Comparison of ENCODE assay signal across 8 cellular contexts in the genomic region with DNA sequence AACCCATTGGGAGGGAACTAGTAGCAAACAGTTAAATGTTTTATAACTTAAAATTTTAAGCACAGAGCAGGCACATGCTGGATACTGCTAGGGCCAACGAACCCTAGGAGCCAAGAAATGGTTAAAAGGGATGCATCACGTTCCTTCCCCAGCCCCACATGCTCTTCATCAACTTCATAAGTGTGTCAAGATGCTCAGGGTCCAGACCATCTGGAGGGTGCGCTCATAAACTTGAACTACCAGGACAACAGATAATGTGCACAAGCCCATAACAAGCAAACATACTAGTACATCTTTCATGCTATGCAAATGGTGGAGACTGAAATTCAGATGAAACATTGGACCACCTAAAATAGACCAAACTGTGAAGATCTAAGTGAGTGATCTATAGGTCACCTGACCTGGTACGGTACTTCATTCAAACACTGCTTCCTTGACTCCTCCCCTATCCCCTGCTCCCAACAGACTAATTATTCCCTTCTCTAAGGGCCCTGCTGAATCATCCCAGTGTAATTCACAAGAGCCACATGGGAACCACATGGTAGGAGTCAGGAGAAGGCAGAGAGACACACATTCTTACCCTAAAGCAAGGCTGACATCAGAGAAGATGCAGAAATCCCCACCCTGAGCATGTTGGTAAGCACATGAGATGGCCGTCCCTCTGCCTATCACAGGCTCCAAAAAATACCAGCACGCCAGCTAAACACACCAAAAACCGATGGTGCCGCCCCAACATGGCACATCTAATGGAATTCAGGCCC.
DNase-seq lines count a peak whose midpoint lies in the region; ATAC-seq, FAIRE-seq and TF ChIP-seq lines count a peak whose summit lies in the region.

No MANE protein-coding gene starts in this region.

- H3K4me3 ChIP-seq in keratinocyte (ENCODE audit: control insufficient read depth in 2 of 3, extremely low read depth in 1 of 3, insufficient read depth in 2 of 3, low read depth in 1 of 3, low read length in 3 of 3) (peak overlapping the region in 1 of 3 experiments; percentile 12), Caco-2 (ENCODE audit: low read depth, low read length) (no peak overlapping the region)

- H3K4me3 Mint-ChIP-seq in HFFc6 (peak overlapping the region; percentile 74), Caco-2 (ENCODE audit: unreplicated experiment) (no peak overlapping the region)
- peak overlapping the region; percentile 97 for H3K4me3 Mint-ChIP-seq in activated naive CD4-positive, alpha-beta T cell treated with anti-CD3 and anti-CD28 coated beads, Interleukin-2, amount 50 U/mL, for 24 hours

- H3K36me3 Mint-ChIP-seq in HFFc6 (ENCODE audit: low read depth) (peaks cover 45% of the 10 kb centered on the region), Caco-2 (ENCODE audit: insufficient read depth, unreplicated experiment) (peaks cover 7% of the 10 kb centered on the region)
- peaks cover 8% of the 10 kb centered on the region for H3K36me3 Mint-ChIP-seq in activated naive CD4-positive, alpha-beta T cell treated with anti-CD3 and anti-CD28 coated beads, Interleukin-2, amount 50 U/mL, for 24 hours

- H3K36me3 ChIP-seq in keratinocyte (ENCODE audit: control insufficient read depth in 2 of 2, extremely low read depth in 1 of 2, insufficient read depth in 2 of 2, low read length in 2 of 2) = peaks cover 6 to 40% of the 10 kb centered on the region in 2 experiments
- H3K36me3 ChIP-seq in Caco-2 (ENCODE audit: control insufficient read depth, insufficient read depth, low read length) = no peaks in the 10 kb centered on the region

- BruUV-seq in Caco-2 (replicated peaks; lab: Mats Ljungman, UMichigan) = no TSS peak

- H3K27me3 ChIP-seq in keratinocyte (ENCODE audit: control insufficient read depth, extremely low read depth, insufficient read depth, low read length) = no peaks in the 10 kb centered on the region
- H3K27me3 ChIP-seq in Caco-2 (replicated peaks; ENCODE audit: control insufficient read depth, insufficient read depth, low read length) = no peaks in the 10 kb centered on the region

- intact Hi-C loops in Caco-2 (cut with micrococcal nuclease; ENCODE audit: unreplicated experiment) = no loop called here

- H3K4me1 Mint-ChIP-seq in HFFc6 (ENCODE audit: low read depth) = peaks cover 100% of the 10 kb centered on the region
- peaks cover 92% of the 10 kb centered on the region for H3K4me1 Mint-ChIP-seq in activated naive CD4-positive, alpha-beta T cell treated with anti-CD3 and anti-CD28 coated beads, Interleukin-2, amount 50 U/mL, for 24 hours
- peaks cover 9% of the 10 kb centered on the region for H3K4me1 Mint-ChIP-seq in Caco-2 (ENCODE audit: low read depth, unreplicated experiment)

- peak overlapping the region; percentile 45 for H3K4me2 ChIP-seq in keratinocyte (ENCODE audit: control insufficient read depth, extremely low read depth, insufficient read depth, low read depth, low read length)

- no peak overlapping the region for H2AFZ ChIP-seq in keratinocyte (ENCODE audit: control insufficient read depth, low read length)

- DNase-seq in A172 (ENCODE audit: low spot score) = peak; percentile 73
- peak; percentile 95 for DNase-seq in HFFc6
- DNase-seq in keratinocyte (ENCODE audit: low read depth, low spot score) = peak; percentile 75
- no peak for DNase-seq in Caco-2
- DNase-seq in hypothalamus (lab: John Stamatoyannopoulos, UW) = no peak

- no peaks in the 10 kb centered on the region for H3K9me3 Mint-ChIP-seq in HFFc6
- H3K9me3 Mint-ChIP-seq in activated naive CD4-positive, alpha-beta T cell treated with anti-CD3 and anti-CD28 coated beads, Interleukin-2, amount 50 U/mL, for 24 hours = no peaks in the 10 kb centered on the region
- no peaks in the 10 kb centered on the region for H3K9me3 Mint-ChIP-seq in Caco-2 (ENCODE audit: unreplicated experiment)

- ATAC-seq in GM18909 (IDR thresholded peaks at IDR 0.05; ENCODE audit: poor library complexity, unreplicated experiment) = no peak
- no peak for ATAC-seq in HG02588 (IDR thresholded peaks at IDR 0.05; ENCODE audit: unreplicated experiment)

- H3K9me3 ChIP-seq in keratinocyte (ENCODE audit: control insufficient read depth, low read depth, low read length) (no peaks in the 10 kb centered on the region), Caco-2 (no peaks in the 10 kb centered on the region)

- no peaks in the 10 kb centered on the region for H3K9me1 ChIP-seq in keratinocyte (ENCODE audit: control insufficient read depth, extremely low read depth, insufficient read depth, low read length)

- TF ChIP-seq CTCF in HFFc6 (IDR thresholded peaks at IDR 0.05) (no peak), keratinocyte (optimal IDR thresholded peaks at IDR 0.05 in 1 of 3, IDR thresholded peaks at IDR 0.05 in 1 of 3, conservative IDR thresholded peaks at IDR 0.05 in 1 of 3; ENCODE audit: extremely low read depth in 1 of 3, insufficient read depth in 2 of 3, low read length in 3 of 3) (no peak), Caco-2 (IDR thresholded peaks at IDR 0.05; ENCODE audit: insufficient read depth in 1 of 2, low read depth in 1 of 2, low read length in 1 of 2, severe bottlenecking in 1 of 2, unreplicated experiment in 1 of 2) (no peak)

- peak overlapping the region; percentile 90 for H3K27ac ChIP-seq in keratinocyte (ENCODE audit: control insufficient read depth, insufficient read depth, low read length)

- peaks cover 76% of the 10 kb centered on the region for H3K4me1 ChIP-seq in keratinocyte (ENCODE audit: control insufficient read depth, extremely low read depth, insufficient read depth, low read length)
- H3K4me1 ChIP-seq in Caco-2 = no peaks in the 10 kb centered on the region; the same call in 1 of the 2 replicates

- peaks cover 89% of the 10 kb centered on the region for H3K79me2 ChIP-seq in keratinocyte (ENCODE audit: control insufficient read depth, insufficient read depth, low read length)

- H3K27me3 Mint-ChIP-seq in HFFc6 (ENCODE audit: insufficient read depth) (peaks cover 5% of the 10 kb centered on the region), Caco-2 (ENCODE audit: insufficient read depth, unreplicated experiment) (peaks cover 3% of the 10 kb centered on the region)
- no peaks in the 10 kb centered on the region for H3K27me3 Mint-ChIP-seq in activated naive CD4-positive, alpha-beta T cell treated with anti-CD3 and anti-CD28 coated beads, Interleukin-2, amount 50 U/mL, for 24 hours

- peaks cover 5% of the 10 kb centered on the region for H4K20me1 ChIP-seq in keratinocyte (ENCODE audit: control insufficient read depth, extremely low read depth, insufficient read depth, low read length)

- dilution Hi-C loops in keratinocyte (cut with MboI; ENCODE audit: extremely low pct_ligation_motif_present, low sequenced_read_pairs) = loop anchor here (25.0 kb wide), 1 partner anchor 109 kb away; no protein-coding TSS in a partner anchor

- POLR2A ChIA-PET in Caco-2 (lab: Charles Lee) = no interaction called here

- CTCF ChIA-PET in Caco-2 (lab: Charles Lee) = no interaction called here

- FAIRE-seq in keratinocyte (lab: Jason Lieb, UNC) = peak; percentile 97

- H3K27ac Mint-ChIP-seq in HFFc6 (peak overlapping the region; percentile 95), Caco-2 (ENCODE audit: unreplicated experiment) (no peak overlapping the region)
- H3K27ac Mint-ChIP-seq in activated naive CD4-positive, alpha-beta T cell treated with anti-CD3 and anti-CD28 coated beads, Interleukin-2, amount 50 U/mL, for 24 hours = peak overlapping the region; percentile 98

- peak overlapping the region; percentile 49 for H3K9ac ChIP-seq in keratinocyte (ENCODE audit: control insufficient read depth, extremely low read depth, insufficient read depth, low read length)

Comparison
In these comparisons a context has a peak if more than half of its experiments do, and no peak if none do; other contexts are left out.
1. DNase-seq: peak in A172 (single experiment), HFFc6 (single experiment) and keratinocyte (single experiment); none in Caco-2 (0 of 2) and hypothalamus (0 of 51).